In the genomic region with DNA sequence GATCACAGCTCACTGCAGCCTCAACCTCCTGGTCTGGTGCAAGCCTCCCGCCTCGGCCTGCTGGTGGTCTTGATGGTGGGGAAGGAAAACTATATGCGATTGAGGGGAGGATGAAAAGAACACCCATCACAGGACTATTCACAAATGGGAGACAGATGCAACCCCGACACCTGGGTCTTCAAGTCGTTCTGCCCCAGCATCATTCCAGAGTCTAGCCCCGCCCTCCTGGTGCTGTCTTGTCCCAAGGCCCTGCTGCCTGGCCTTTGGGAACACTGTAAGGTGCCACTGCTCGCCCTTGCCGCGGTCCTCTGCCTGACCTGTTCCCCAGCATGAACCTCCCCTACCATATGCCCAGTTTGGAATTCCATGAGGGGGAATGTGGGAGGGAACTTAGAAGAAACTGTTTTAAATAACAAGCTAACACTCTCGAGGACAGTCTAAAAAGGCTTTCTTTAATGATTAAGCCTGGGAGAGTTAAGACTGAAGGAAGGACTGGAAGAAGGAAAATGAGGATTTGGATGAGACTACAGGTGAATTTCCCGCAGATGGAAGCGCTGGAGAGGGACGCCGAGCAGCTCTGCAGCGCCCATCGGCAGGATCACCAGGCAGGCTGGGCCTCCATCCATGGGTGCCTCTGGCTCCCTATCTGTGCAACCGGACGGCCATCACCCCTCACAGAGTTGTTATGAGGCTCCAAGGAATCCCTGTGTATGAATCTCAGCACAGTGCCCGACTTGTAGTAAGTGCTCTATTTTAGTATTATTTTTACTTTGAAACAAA, we compare ENCODE assay signal across 1 cellular context.
TF ChIP-seq lines count a peak whose summit lies in the region.

No MANE protein-coding gene starts in this region.

TF ChIP-seq in H1, 55 proteins besides CTCF, POLR2A, EP300 and RAD21:
- TF ChIP-seq, protein P1, sequence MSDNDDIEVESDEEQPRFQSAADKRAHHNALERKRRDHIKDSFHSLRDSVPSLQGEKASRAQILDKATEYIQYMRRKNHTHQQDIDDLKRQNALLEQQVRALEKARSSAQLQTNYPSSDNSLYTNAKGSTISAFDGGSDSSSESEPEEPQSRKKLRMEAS (IDR thresholded peaks at IDR 0.05), result peak; percentile 76
- TF ChIP-seq PHF8 (conservative IDR thresholded peaks at IDR 0.05; ENCODE audit: low read depth, low read length), result no peak
- no peak for TF ChIP-seq YY1 (IDR thresholded peaks at IDR 0.05; ENCODE audit: low read depth, low read length)
- TF ChIP-seq, protein P2, sequence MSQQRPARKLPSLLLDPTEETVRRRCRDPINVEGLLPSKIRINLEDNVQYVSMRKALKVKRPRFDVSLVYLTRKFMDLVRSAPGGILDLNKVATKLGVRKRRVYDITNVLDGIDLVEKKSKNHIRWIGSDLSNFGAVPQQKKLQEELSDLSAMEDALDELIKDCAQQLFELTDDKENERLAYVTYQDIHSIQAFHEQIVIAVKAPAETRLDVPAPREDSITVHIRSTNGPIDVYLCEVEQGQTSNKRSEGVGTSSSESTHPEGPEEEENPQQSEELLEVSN (IDR thresholded peaks at IDR 0.05), result peak; percentile 83
